11 cellular contexts compared by ENCODE assay signal in the genomic region with DNA sequence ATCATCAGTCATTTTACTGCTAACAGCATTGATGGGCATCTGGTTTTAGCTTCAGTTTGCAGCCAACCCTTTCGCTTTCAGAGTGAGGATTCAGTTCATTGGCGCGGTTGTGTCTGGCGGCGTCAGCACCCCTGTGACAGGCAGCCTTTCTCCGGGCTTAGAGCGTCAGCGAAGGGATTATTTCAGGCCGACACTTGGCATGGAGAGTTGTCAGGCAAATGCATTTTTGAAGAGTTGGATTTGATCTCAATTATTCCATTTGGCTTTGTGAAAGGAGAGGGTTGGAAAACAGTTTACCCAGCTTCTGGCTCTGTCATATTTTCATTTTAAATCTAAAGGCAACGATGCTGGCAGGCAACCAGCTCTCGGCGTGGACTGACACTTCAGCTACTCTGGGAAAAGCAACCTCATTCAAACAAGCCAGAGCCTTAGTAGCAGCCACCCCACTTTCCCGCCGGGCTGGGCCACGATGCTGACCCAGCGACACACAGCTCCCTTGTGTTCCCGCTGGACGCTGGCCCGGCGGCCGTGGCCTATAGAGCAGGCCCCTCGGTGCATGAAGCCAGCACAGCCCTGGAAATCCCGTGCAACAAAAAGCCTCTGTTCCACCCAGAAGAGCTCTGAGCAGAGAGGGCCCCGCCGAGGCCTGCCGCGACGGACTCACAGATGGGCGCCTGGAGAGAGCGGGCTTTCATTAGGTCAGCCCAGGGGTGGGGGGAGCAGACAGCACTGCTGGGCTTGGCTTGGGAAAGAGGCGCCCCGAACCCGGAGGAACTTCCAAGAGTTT. TPM values are rescaled to one million over a fixed set of nuclear protein-coding genes. Genes with fewer than 3 reads are reported as not detected.
A peak's percentile ranks its signal among the peaks of the same experiment; 100 is the strongest.
DNase-seq lines count a peak whose midpoint lies in the region; ATAC-seq and TF ChIP-seq lines count a peak whose summit lies in the region.
"Had no signal": no experiment of that assay in that cellular context is flagged by ENCODE, and none has a peak within 500 bp of the region (broad histone marks: within the 10 kb centered on the region; RNA-seq: fewer than 3 reads in every experiment).

No MANE protein-coding gene starts in this region.

- H3K23ac ChIP-seq in neuronal stem cell (ENCODE audit: low read depth, low read length, poor library complexity) = peak overlapping the region; percentile 25

- peak overlapping the region; percentile 85 for H3K18ac ChIP-seq in neuronal stem cell (ENCODE audit: low read length)

- H3K4me3 ChIP-seq in fibroblast of lung (replicated peaks in 1 of 4; ENCODE audit: control extremely low read depth in 1 of 4, insufficient read depth in 1 of 4, low read depth in 3 of 4, low read length in 4 of 4) = peak overlapping the region in 2 of 4 experiments; percentile 8 to 27
- no peak overlapping the region for H3K4me3 ChIP-seq in neuronal stem cell (ENCODE audit: low read length in 2 of 2)
- H3K4me3 ChIP-seq: BLaER1 treated with 17β-estradiol and CSF1 and Interleukin-3, amounts not matched to agents 10 nM and 100 nM had no signal

- H3K9ac ChIP-seq in fibroblast of lung (ENCODE audit: insufficient read depth, low read length) = peak overlapping the region; percentile 30
- no peak overlapping the region for H3K9ac ChIP-seq in neuronal stem cell (ENCODE audit: low read depth, low read length, poor library complexity)
- H3K9ac ChIP-seq: BLaER1 treated with 17β-estradiol and CSF1 and Interleukin-3, amounts not matched to agents 10 nM and 100 nM had no signal

- no peak for ATAC-seq in HG03571 (IDR thresholded peaks at IDR 0.05; ENCODE audit: unreplicated experiment)

- no peak overlapping the region for H3K4ac ChIP-seq in neuronal stem cell (ENCODE audit: low read length)

- H3K79me2 ChIP-seq in fibroblast of lung (ENCODE audit: control insufficient read depth, insufficient read depth, low read length) = no peaks in the 10 kb centered on the region

- peak overlapping the region; percentile 44 for H2AFZ ChIP-seq in fibroblast of lung (ENCODE audit: low read length)
- H2AFZ ChIP-seq in neuronal stem cell (ENCODE audit: low read length) = peak overlapping the region; percentile 81

- H3K4me2 ChIP-seq in fibroblast of lung (ENCODE audit: extremely low read depth, insufficient read depth, low read length) = peak overlapping the region; percentile 75
- H3K4me2 ChIP-seq in neuronal stem cell (ENCODE audit: insufficient read depth, low read length, poor library complexity, severe bottlenecking) = no peak overlapping the region
- H3K4me2 ChIP-seq: BLaER1 treated with 17β-estradiol and CSF1 and Interleukin-3, amounts not matched to agents 10 nM and 100 nM had no signal

- H3K4me1 ChIP-seq in fibroblast of lung (ENCODE audit: control insufficient read depth, extremely low read depth, insufficient read depth, low read length) (peaks cover 11% of the 10 kb centered on the region), neuronal stem cell (ENCODE audit: control insufficient read depth in 2 of 2, insufficient read depth in 1 of 2, low read depth in 1 of 2, low read length in 2 of 2) (peaks cover 2 to 13% of the 10 kb centered on the region in 2 donors)

- WGBS in neuronal stem cell (ENCODE audit: extremely low coverage in 2 of 2, insufficient read length in 2 of 2, insufficient replicate concordance in 1 of 2), 2 donors = no CpG with 5 or more reads among the region's 33 CpGs

- no peak overlapping the region for H2BK12ac ChIP-seq in neuronal stem cell (ENCODE audit: low read length)

- peaks cover 3% of the 10 kb centered on the region for H3K27me3 ChIP-seq in fibroblast of lung (ENCODE audit: control insufficient read depth, insufficient read depth, low read length)
- peaks cover 0 to 3% (median 0%) of the 10 kb centered on the region in 3 experiments for H3K27me3 ChIP-seq in neuronal stem cell (ENCODE audit: control insufficient read depth in 3 of 3, insufficient read depth in 3 of 3, low read depth in 1 of 3, low read length in 3 of 3)
- H3K27me3 ChIP-seq: BLaER1 treated with 17β-estradiol and CSF1 and Interleukin-3, amounts not matched to agents 10 nM and 100 nM had no signal

- H4K20me1 ChIP-seq in fibroblast of lung (ENCODE audit: control insufficient read depth, extremely low read depth, insufficient read depth, low read length) = no peaks in the 10 kb centered on the region

- H3K79me1 ChIP-seq in neuronal stem cell (ENCODE audit: low read depth, low read length) = peaks cover under 1% of the 10 kb centered on the region

- DNase-seq in COLO829 (ENCODE audit: low spot score) (peak; percentile 33), NCI-H446 treated with DMSO at 0.1 percent for 48 hours (lab: John Stamatoyannopoulos, UW) (peak; percentile 79), fibroblast of lung (ENCODE audit: low read depth in 2 of 2) (peak; percentile 35 to 36), neuronal stem cell (ENCODE audit: low spot score) (peak; percentile 18), NCI-H2171 (lab: John Stamatoyannopoulos, UW) (no peak), cortex of kidney (lab: John Stamatoyannopoulos, UW) (no peak), iPS-NIHi11 (ENCODE audit: low spot score) (no peak)
- DNase-seq: activated effector memory CD4-positive, alpha-beta T cell treated with anti-CD3 and anti-CD28 coated beads, Interleukin-2, amount 50 U/mL, for 16 hours; Karpas-422 had no signal

- H2AK5ac ChIP-seq in neuronal stem cell (ENCODE audit: low read depth, low read length) = no peak overlapping the region

- H3K9me3 ChIP-seq in fibroblast of lung (ENCODE audit: control insufficient read depth, insufficient read depth, low read depth, low read length) (no peaks in the 10 kb centered on the region), neuronal stem cell (replicated peaks in 1 of 2; ENCODE audit: control insufficient read depth in 2 of 2, insufficient read depth in 1 of 2, low read depth in 1 of 2, low read length in 2 of 2) (no peaks in the 10 kb centered on the region)
- H3K9me3 ChIP-seq: BLaER1 treated with 17β-estradiol and CSF1 and Interleukin-3, amounts not matched to agents 10 nM and 100 nM had no signal

- no peak for TF ChIP-seq CTCF in fibroblast of lung (conservative IDR thresholded peaks at IDR 0.05 in 1 of 2, IDR thresholded peaks at IDR 0.05 in 1 of 2; ENCODE audit: low read depth in 1 of 2, low read length in 2 of 2)

- H2BK5ac ChIP-seq in neuronal stem cell (ENCODE audit: low read length) = peak overlapping the region; percentile 29

- H4K8ac ChIP-seq in neuronal stem cell (ENCODE audit: low read depth, low read length) = no peak overlapping the region

- H2BK120ac ChIP-seq in neuronal stem cell (ENCODE audit: low read depth, low read length) = peak overlapping the region; percentile 8

- H4K91ac ChIP-seq in neuronal stem cell (ENCODE audit: low read depth, low read length, poor library complexity) = peak overlapping the region; percentile 60

- H2BK15ac ChIP-seq in neuronal stem cell (ENCODE audit: low read length) = peak overlapping the region; percentile 99

- no peak overlapping the region for H3K14ac ChIP-seq in neuronal stem cell (ENCODE audit: low read length)

- H3K36me3 ChIP-seq in fibroblast of lung (ENCODE audit: control insufficient read depth, insufficient read depth, low read length) = no peaks in the 10 kb centered on the region
- H3K36me3 ChIP-seq in neuronal stem cell (replicated peaks in 1 of 2; ENCODE audit: control insufficient read depth in 2 of 2, insufficient read depth in 2 of 2, low read length in 2 of 2) = no peaks in the 10 kb centered on the region
- H3K36me3 ChIP-seq: BLaER1 treated with 17β-estradiol and CSF1 and Interleukin-3, amounts not matched to agents 10 nM and 100 nM had no signal

- H3K27ac ChIP-seq in fibroblast of lung (ENCODE audit: insufficient read depth, low read length) = no peak overlapping the region
- H3K27ac ChIP-seq in neuronal stem cell (replicated peaks; ENCODE audit: low read length) = peak overlapping the region; percentile 68
- H3K27ac ChIP-seq: BLaER1 treated with 17β-estradiol and CSF1 and Interleukin-3, amounts not matched to agents 10 nM and 100 nM had no signal

RNA-seq across cellular contexts. Expression of gene LPCAT1, which starts 28.9 kb away (rescaled TPM):
- total RNA-seq in fibroblast of lung = 62.1 and 65.2 TPM in 2 replicates
- 50.8 and 90.7 TPM in 2 replicates for polyA plus RNA-seq in fibroblast of lung
- polyA plus RNA-seq in fibroblast of lung (2012) = 31.1 and 50.1 TPM in 2 replicates
- 15.9 and 36.0 TPM in 2 replicates for polyA minus RNA-seq in fibroblast of lung (ENCODE audit: low replicate concordance)
- 92.2 TPM for polyA plus RNA-seq in neuronal stem cell (2013, experiment 1 of 2)
- 93.4 TPM for polyA plus RNA-seq in neuronal stem cell (2013, experiment 2 of 2)

Comparison
In these comparisons a context has a peak if more than half of its experiments do, and no peak if none do; other contexts are left out.
1. DNase-seq: peak in COLO829 (single experiment), NCI-H446 treated with DMSO at 0.1 percent for 48 hours (single experiment), fibroblast of lung (2 of 2) and neuronal stem cell (single experiment); none in NCI-H2171 (single experiment), cortex of kidney (single experiment) and iPS-NIHi11 (single experiment).